15 cellular contexts compared by ENCODE assay signal in genomic region chr10:9301148-9301547, GRCh38.
DNase-seq lines count a peak whose midpoint lies in the region; ATAC-seq and TF ChIP-seq lines count a peak whose summit lies in the region.
"Had no signal": no experiment of that assay in that cellular context is flagged by ENCODE, and none has a peak within 500 bp of the region (broad histone marks: within the 10 kb centered on the region; RNA-seq: fewer than 3 reads in every experiment).

No MANE protein-coding gene starts in this region.

- TF ChIP-seq CTCF in neural progenitor cell (IDR thresholded peaks at IDR 0.05), result peak; percentile 46
- TF ChIP-seq CTCF in colonic mucosa (IDR thresholded peaks at IDR 0.05), result no peak
- TF ChIP-seq CTCF in gastrocnemius medialis (IDR thresholded peaks at IDR 0.05 in 4 of 5, conservative IDR thresholded peaks at IDR 0.05 in 1 of 5), result no peak

- in situ Hi-C loops in gastrocnemius medialis (cut with MboI; ENCODE audit: low sequenced_read_pairs in 4 of 4), result no loop called here

- H3K9ac ChIP-seq in neural progenitor cell (no peak overlapping the region), colonic mucosa (ENCODE audit: low read depth in 2 of 2, low read length in 2 of 2) (no peak overlapping the region)

- H3K79me2 ChIP-seq in neural progenitor cell (ENCODE audit: low read depth), result no peaks in the 10 kb centered on the region

- peaks cover 6% of the 10 kb centered on the region for H3K4me1 Mint-ChIP-seq in neural progenitor cell
- H3K4me1 Mint-ChIP-seq: activated naive CD4-positive, alpha-beta T cell treated with anti-CD3 and anti-CD28 coated beads, Interleukin-2, amount 50 U/mL, for 24 hours; IgD-negative memory B cell had no signal

- H3K4me1 ChIP-seq in neural progenitor cell (peaks cover 9% of the 10 kb centered on the region), colonic mucosa (no peaks in the 10 kb centered on the region), gastrocnemius medialis (no peaks in the 10 kb centered on the region)

- no peaks in the 10 kb centered on the region for H3K36me3 Mint-ChIP-seq in neural progenitor cell
- H3K36me3 Mint-ChIP-seq: activated naive CD4-positive, alpha-beta T cell treated with anti-CD3 and anti-CD28 coated beads, Interleukin-2, amount 50 U/mL, for 24 hours; IgD-negative memory B cell; memory B cell had no signal

- peaks cover 4% of the 10 kb centered on the region for H3K27me3 Mint-ChIP-seq in neural progenitor cell (ENCODE audit: insufficient read depth, low read depth)

- H2AFZ ChIP-seq in neural progenitor cell (replicated peaks), result no peak overlapping the region

- DNase-seq in Daoy (ENCODE audit: low read depth) (peak; percentile 2), NCI-H526 treated with DMSO at 0.1 percent for 48 hours (lab: John Stamatoyannopoulos, UW) (peak; percentile 2), cerebellum (ENCODE audit: low spot score) (peak; percentile 28), neural progenitor cell (ENCODE audit: low spot score) (no peak), colonic mucosa (no peak), NCI-H2107 (lab: John Stamatoyannopoulos, UW) (no peak), gastrocnemius medialis (no peak), erythroblast (lab: John Stamatoyannopoulos, UW) (no peak)
- DNase-seq: GDM1 had no signal

- no peak overlapping the region for H3K4me3 Mint-ChIP-seq in neural progenitor cell
- H3K4me3 Mint-ChIP-seq: activated naive CD4-positive, alpha-beta T cell treated with anti-CD3 and anti-CD28 coated beads, Interleukin-2, amount 50 U/mL, for 24 hours; IgD-negative memory B cell; memory B cell; stimulated activated naive CD8-positive, alpha-beta T cell treated with anti-CD3 and anti-CD28 coated beads, Interleukin-15, Interleukin-2, amounts not matched to agents 100 ng/mL and 50 ng/mL, for 24 hours had no signal

- TF ChIP-seq POLR2A in gastrocnemius medialis (IDR thresholded peaks at IDR 0.05) (no peak), erythroblast (IDR thresholded peaks at IDR 0.05; ENCODE audit: low read length) (no peak)

- no peak overlapping the region for H3K4me3 ChIP-seq in neural progenitor cell
- no peak overlapping the region for H3K4me3 ChIP-seq in colonic mucosa
- H3K4me3 ChIP-seq in gastrocnemius medialis, result no peak overlapping the region

- intact Hi-C loops in colonic mucosa (cut with DNase I), result loop anchor here (5.0 to 10.0 kb wide), 3 partner anchors 1426 to 1774 kb away; no protein-coding TSS in a partner anchor
- intact Hi-C loops in gastrocnemius medialis (cut with DNase I; ENCODE audit: low total_unique reads), result loop anchor here (10.0 kb wide), 1 partner anchor 1426 kb away; no protein-coding TSS in a partner anchor

- no peak overlapping the region for H3K27ac ChIP-seq in neural progenitor cell
- no peak overlapping the region for H3K27ac ChIP-seq in colonic mucosa
- no peak overlapping the region for H3K27ac ChIP-seq in gastrocnemius medialis

- H3F3A ChIP-seq in neural progenitor cell (ENCODE audit: low read depth), result no peaks in the 10 kb centered on the region

- no peaks in the 10 kb centered on the region for H4K20me1 ChIP-seq in neural progenitor cell (ENCODE audit: low read depth)

- no peaks in the 10 kb centered on the region for H3K9me3 Mint-ChIP-seq in neural progenitor cell
- H3K9me3 Mint-ChIP-seq: activated naive CD4-positive, alpha-beta T cell treated with anti-CD3 and anti-CD28 coated beads, Interleukin-2, amount 50 U/mL, for 24 hours; IgD-negative memory B cell; memory B cell; stimulated activated naive CD8-positive, alpha-beta T cell treated with anti-CD3 and anti-CD28 coated beads, Interleukin-15, Interleukin-2, amounts not matched to agents 100 ng/mL and 50 ng/mL, for 24 hours had no signal

- H3K9me3 ChIP-seq in neural progenitor cell (ENCODE audit: low read depth) (no peaks in the 10 kb centered on the region), colonic mucosa (no peaks in the 10 kb centered on the region), gastrocnemius medialis (no peaks in the 10 kb centered on the region)

- no peak for ATAC-seq in gastrocnemius medialis
- ATAC-seq: activated CD4-positive, CD25-positive, alpha-beta regulatory T cell treated with anti-CD3 and anti-CD28 coated beads, Interleukin-2, amount 50 U/mL, for 24 hours; esophagus mucosa had no signal

- H3K36me3 ChIP-seq in neural progenitor cell, result no peaks in the 10 kb centered on the region
- no peaks in the 10 kb centered on the region for H3K36me3 ChIP-seq in colonic mucosa
- no peaks in the 10 kb centered on the region for H3K36me3 ChIP-seq in gastrocnemius medialis

- H3K4me2 ChIP-seq in neural progenitor cell, result no peak overlapping the region

- H3K27ac Mint-ChIP-seq in neural progenitor cell, result no peak overlapping the region
- H3K27ac Mint-ChIP-seq: activated naive CD4-positive, alpha-beta T cell treated with anti-CD3 and anti-CD28 coated beads, Interleukin-2, amount 50 U/mL, for 24 hours; IgD-negative memory B cell; memory B cell; stimulated activated naive CD8-positive, alpha-beta T cell treated with anti-CD3 and anti-CD28 coated beads, Interleukin-15, Interleukin-2, amounts not matched to agents 100 ng/mL and 50 ng/mL, for 24 hours had no signal

- H3K27me3 ChIP-seq in neural progenitor cell, result no peaks in the 10 kb centered on the region
- H3K27me3 ChIP-seq in colonic mucosa, result no peaks in the 10 kb centered on the region
- H3K27me3 ChIP-seq in gastrocnemius medialis, result no peaks in the 10 kb centered on the region

Comparison
In these comparisons a context has a peak if more than half of its experiments do, and no peak if none do; other contexts are left out.
1. DNase-seq: peak in Daoy (single experiment), NCI-H526 treated with DMSO at 0.1 percent for 48 hours (single experiment) and cerebellum (single experiment); none in neural progenitor cell (single experiment), colonic mucosa (single experiment), NCI-H2107 (single experiment), gastrocnemius medialis (0 of 2) and erythroblast (0 of 2).